ENCODE assay signal across 21 cellular contexts in genomic region chr5:91541696-91542095, GRCh38.
DNase-seq lines count a peak whose midpoint lies in the region; TF ChIP-seq lines count a peak whose summit lies in the region.
"Had no signal": no experiment of that assay in that cellular context is flagged by ENCODE, and none has a peak within 500 bp of the region (broad histone marks: within the 10 kb centered on the region; RNA-seq: fewer than 3 reads in every experiment).

No MANE protein-coding gene starts in this region.

- CTCF ChIA-PET in MCF 10A (lab: Yijun Ruan, JAX) = no interaction called here

- DNase-seq in MCF 10A (ENCODE audit: unreplicated experiment) (peak; percentile 66), breast epithelium (ENCODE audit: low spot score in 2 of 2) (no peak), amniotic stem cell (lab: John Stamatoyannopoulos, UW) (peak; percentile 17), fibroblast of villous mesenchyme (ENCODE audit: low read depth) (peak; percentile 2), RPMI8226 (no peak), NCI-H1048 (lab: John Stamatoyannopoulos, UW) (no peak), T-helper 1 cell (no peak), NCI-H1694 treated with DMSO at 0.1 percent for 48 hours (lab: John Stamatoyannopoulos, UW) (no peak)
- DNase-seq: activated CD4-positive, alpha-beta T cell treated with anti-CD3 and anti-CD28 coated beads, Interleukin-2, amount 50 U/mL, for 1 hour; activated T-cell treated with anti-CD3 and anti-CD28 coated beads for 4 hours; CD8-positive, alpha-beta T cell; central memory CD4-positive, alpha-beta T cell; GDM1; immature natural killer cell; NCI-H187 treated with DMSO at 0.1 percent for 48 hours; NCI-H526 treated with DMSO at 0.1 percent for 48 hours; psoas muscle; stimulated activated CD4-positive, alpha-beta T cell treated with anti-CD3 and anti-CD28 coated beads, Interleukin-15, amount 100 ng/mL, for 24 hours had no signal

- H3K27me3 Mint-ChIP-seq in MCF 10A (ENCODE audit: insufficient read depth, unreplicated experiment) = no peaks in the 10 kb centered on the region
- H3K27me3 Mint-ChIP-seq: natural killer cell treated with Interleukin-12 subunit alpha and Interleukin-12 subunit beta and Interleukin-15 and Interleukin-18, amount 100 ng/mL, for 72 hours; stimulated activated naive CD8-positive, alpha-beta T cell treated with anti-CD3 and anti-CD28 coated beads, Interleukin-15, Interleukin-2, amounts not matched to agents 100 ng/mL and 50 ng/mL, for 24 hours had no signal

- no peak overlapping the region for H3K27ac Mint-ChIP-seq in MCF 10A (ENCODE audit: low read depth, unreplicated experiment)
- H3K27ac Mint-ChIP-seq: activated naive CD4-positive, alpha-beta T cell treated with anti-CD3 and anti-CD28 coated beads, Interleukin-2, amount 50 U/mL, for 72 hours; CD8-positive, alpha-beta T cell; immature natural killer cell; natural killer cell treated with Interleukin-12 subunit alpha and Interleukin-12 subunit beta and Interleukin-15 and Interleukin-18, amount 100 ng/mL, for 72 hours; stimulated activated naive CD8-positive, alpha-beta T cell treated with anti-CD3 and anti-CD28 coated beads, Interleukin-15, Interleukin-2, amounts not matched to agents 100 ng/mL and 50 ng/mL, for 24 hours had no signal

- POLR2A ChIA-PET in MCF 10A (lab: Yijun Ruan, JAX) = no interaction called here

- TF ChIP-seq CTCF in MCF 10A (IDR thresholded peaks at IDR 0.05; ENCODE audit: unreplicated experiment) (no peak), breast epithelium (IDR thresholded peaks at IDR 0.05) (no peak), fibroblast of villous mesenchyme (IDR thresholded peaks at IDR 0.05; ENCODE audit: insufficient read depth, low read depth, low read length) (no peak)

- no peaks in the 10 kb centered on the region for H3K27me3 ChIP-seq in breast epithelium

- no peaks in the 10 kb centered on the region for H3K4me1 Mint-ChIP-seq in MCF 10A (ENCODE audit: insufficient read depth, unreplicated experiment)
- H3K4me1 Mint-ChIP-seq: immature natural killer cell had no signal

- no peak overlapping the region for H3K27ac ChIP-seq in breast epithelium
- H3K27ac ChIP-seq: psoas muscle had no signal

- TF ChIP-seq POLR2A in breast epithelium (IDR thresholded peaks at IDR 0.05) = no peak

- H3K4me3 ChIP-seq in breast epithelium (no peak overlapping the region), fibroblast of villous mesenchyme (ENCODE audit: low read depth, low read length) (no peak overlapping the region)
- H3K4me3 ChIP-seq: psoas muscle had no signal

- no TSS peak for BruUV-seq in MCF 10A (replicated peaks; lab: Mats Ljungman, UMichigan)

- intact Hi-C loops in MCF 10A (cut with micrococcal nuclease) (no loop called here), breast epithelium (cut with DNase I; ENCODE audit: low total_unique reads) (no loop called here)

- H3K9me3 ChIP-seq in breast epithelium = peaks cover 0 to 3% of the 10 kb centered on the region in 2 donors
- H3K9me3 ChIP-seq: psoas muscle had no signal

- no peaks in the 10 kb centered on the region for H3K36me3 Mint-ChIP-seq in MCF 10A (ENCODE audit: insufficient read depth, unreplicated experiment)
- H3K36me3 Mint-ChIP-seq: activated naive CD4-positive, alpha-beta T cell treated with anti-CD3 and anti-CD28 coated beads, Interleukin-2, amount 50 U/mL, for 72 hours; CD8-positive, alpha-beta T cell; immature natural killer cell had no signal

- no peaks in the 10 kb centered on the region for H3K36me3 ChIP-seq in breast epithelium

- H3K4me1 ChIP-seq in breast epithelium = no peaks in the 10 kb centered on the region
- H3K4me1 ChIP-seq: psoas muscle had no signal

- H3K4me3 Mint-ChIP-seq in MCF 10A (ENCODE audit: unreplicated experiment) = no peak overlapping the region
- H3K4me3 Mint-ChIP-seq: CD8-positive, alpha-beta T cell; immature natural killer cell; natural killer cell treated with Interleukin-12 subunit alpha and Interleukin-12 subunit beta and Interleukin-15 and Interleukin-18, amount 100 ng/mL, for 72 hours; stimulated activated naive CD8-positive, alpha-beta T cell treated with anti-CD3 and anti-CD28 coated beads, Interleukin-15, Interleukin-2, amounts not matched to agents 100 ng/mL and 50 ng/mL, for 24 hours had no signal

- H3K9me3 Mint-ChIP-seq in MCF 10A (ENCODE audit: unreplicated experiment) = no peaks in the 10 kb centered on the region
- H3K9me3 Mint-ChIP-seq: activated naive CD4-positive, alpha-beta T cell treated with anti-CD3 and anti-CD28 coated beads, Interleukin-2, amount 50 U/mL, for 72 hours had no signal

Comparison
In these comparisons a context has a peak if more than half of its experiments do, and no peak if none do; other contexts are left out.
1. DNase-seq: peak in MCF 10A (single experiment), amniotic stem cell (single experiment) and fibroblast of villous mesenchyme (single experiment); none in breast epithelium (0 of 2), RPMI8226 (single experiment), NCI-H1048 (single experiment), T-helper 1 cell (0 of 5) and NCI-H1694 treated with DMSO at 0.1 percent for 48 hours (single experiment).